In the genomic region with DNA sequence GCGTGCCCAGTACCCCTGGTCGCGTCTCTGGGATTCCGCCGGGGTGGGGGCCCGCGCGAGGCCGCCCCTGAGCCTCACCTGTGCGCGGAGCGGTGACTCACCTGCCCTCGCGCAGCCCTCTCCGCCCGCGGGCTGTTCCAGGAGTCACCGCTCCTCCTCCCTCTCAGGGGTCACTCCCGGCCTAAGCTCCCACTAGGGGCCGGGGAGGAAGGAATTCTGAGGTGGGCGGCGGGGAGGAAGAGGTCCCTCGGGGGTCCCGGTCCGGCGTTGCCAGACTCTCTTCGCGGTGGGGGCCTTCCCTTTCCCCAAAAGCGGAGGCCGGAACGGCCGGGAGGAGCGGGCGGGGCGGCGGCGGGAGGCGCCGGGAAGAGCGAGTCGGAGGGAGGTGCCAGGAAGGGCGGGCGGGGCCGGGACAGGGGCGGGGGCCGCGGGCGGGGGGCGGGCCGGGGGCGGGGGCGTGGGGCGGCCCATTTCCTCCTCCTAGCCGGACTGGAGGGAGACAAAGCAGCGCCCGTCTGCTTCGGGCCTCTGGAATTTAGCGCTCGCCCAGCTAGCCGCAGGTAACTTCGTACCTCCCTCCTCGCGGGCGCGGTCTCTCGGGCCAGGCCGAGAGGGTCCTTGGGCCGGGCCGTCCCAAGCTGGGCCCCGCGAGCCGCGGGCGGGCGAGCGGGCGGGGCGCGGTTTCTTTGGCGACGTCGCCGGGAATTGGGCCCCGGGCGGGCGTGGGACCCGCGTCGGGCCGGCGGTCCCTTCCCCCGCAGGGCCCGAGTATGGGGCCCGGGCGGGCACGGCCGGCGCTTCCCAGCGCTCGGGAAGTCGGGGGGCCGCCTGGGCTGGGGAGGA, we compare ENCODE assay signal across 1 cellular context.
TF ChIP-seq lines count a peak whose summit lies in the region.

A gene with protein sequence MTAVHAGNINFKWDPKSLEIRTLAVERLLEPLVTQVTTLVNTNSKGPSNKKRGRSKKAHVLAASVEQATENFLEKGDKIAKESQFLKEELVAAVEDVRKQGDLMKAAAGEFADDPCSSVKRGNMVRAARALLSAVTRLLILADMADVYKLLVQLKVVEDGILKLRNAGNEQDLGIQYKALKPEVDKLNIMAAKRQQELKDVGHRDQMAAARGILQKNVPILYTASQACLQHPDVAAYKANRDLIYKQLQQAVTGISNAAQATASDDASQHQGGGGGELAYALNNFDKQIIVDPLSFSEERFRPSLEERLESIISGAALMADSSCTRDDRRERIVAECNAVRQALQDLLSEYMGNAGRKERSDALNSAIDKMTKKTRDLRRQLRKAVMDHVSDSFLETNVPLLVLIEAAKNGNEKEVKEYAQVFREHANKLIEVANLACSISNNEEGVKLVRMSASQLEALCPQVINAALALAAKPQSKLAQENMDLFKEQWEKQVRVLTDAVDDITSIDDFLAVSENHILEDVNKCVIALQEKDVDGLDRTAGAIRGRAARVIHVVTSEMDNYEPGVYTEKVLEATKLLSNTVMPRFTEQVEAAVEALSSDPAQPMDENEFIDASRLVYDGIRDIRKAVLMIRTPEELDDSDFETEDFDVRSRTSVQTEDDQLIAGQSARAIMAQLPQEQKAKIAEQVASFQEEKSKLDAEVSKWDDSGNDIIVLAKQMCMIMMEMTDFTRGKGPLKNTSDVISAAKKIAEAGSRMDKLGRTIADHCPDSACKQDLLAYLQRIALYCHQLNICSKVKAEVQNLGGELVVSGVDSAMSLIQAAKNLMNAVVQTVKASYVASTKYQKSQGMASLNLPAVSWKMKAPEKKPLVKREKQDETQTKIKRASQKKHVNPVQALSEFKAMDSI (plus strand): TSS at position 475 of the 843 bp plus-strand sequence. CDS start 28,500 bp downstream, outside the sequence.

TF ChIP-seq in HepG2, 621 proteins besides CTCF, POLR2A, EP300 and RAD21 (continued from another document):
- TF ChIP-seq RXRB (CRISPR knock-in tag; IDR thresholded peaks at IDR 0.05; ENCODE audit: borderline replicate concordance), result peak; percentile 43; the same call in 1 of the 2 replicates
- TF ChIP-seq TCF12 (IDR thresholded peaks at IDR 0.05), result no peak
- TF ChIP-seq TCF12 (CRISPR knock-in tag; IDR thresholded peaks at IDR 0.05), result 0 out of 2 replicates have a peak, but pooled peaks have one; percentile 24
- peak; percentile 62 for TF ChIP-seq POGK (CRISPR knock-in tag; conservative IDR thresholded peaks at IDR 0.05)
- TF ChIP-seq SALL1 (CRISPR knock-in tag; IDR thresholded peaks at IDR 0.05), result peak; percentile 7; the same call in 1 of the 2 replicates
- TF ChIP-seq, protein P1, sequence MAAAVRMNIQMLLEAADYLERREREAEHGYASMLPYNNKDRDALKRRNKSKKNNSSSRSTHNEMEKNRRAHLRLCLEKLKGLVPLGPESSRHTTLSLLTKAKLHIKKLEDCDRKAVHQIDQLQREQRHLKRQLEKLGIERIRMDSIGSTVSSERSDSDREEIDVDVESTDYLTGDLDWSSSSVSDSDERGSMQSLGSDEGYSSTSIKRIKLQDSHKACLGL (CRISPR knock-in tag; IDR thresholded peaks at IDR 0.05), result peak; percentile 26
- TF ChIP-seq ZNF446 (CRISPR knock-in tag; IDR thresholded peaks at IDR 0.05), result 0 out of 2 replicates have a peak, but pooled peaks have one; percentile 75
- peak; percentile 32; the same call in 1 of the 2 replicates for TF ChIP-seq MED1 (CRISPR knock-in tag; IDR thresholded peaks at IDR 0.05)
- TF ChIP-seq, protein P2, sequence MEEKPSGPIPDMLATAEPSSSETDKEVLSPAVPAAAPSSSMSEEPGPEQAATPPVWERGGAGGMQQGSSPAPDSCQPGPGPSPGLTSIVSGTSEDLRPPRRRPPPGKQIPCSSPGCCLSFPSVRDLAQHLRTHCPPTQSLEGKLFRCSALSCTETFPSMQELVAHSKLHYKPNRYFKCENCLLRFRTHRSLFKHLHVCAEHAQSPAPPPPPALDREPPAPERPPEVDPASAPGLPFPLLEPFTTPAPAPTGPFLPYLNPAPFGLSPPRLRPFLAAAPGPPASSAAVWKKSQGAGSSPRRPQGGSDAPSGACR (CRISPR knock-in tag; IDR thresholded peaks at IDR 0.05), result no peak
- no peak for TF ChIP-seq REXO4 (CRISPR knock-in tag; IDR thresholded peaks at IDR 0.05; ENCODE audit: borderline replicate concordance)
- TF ChIP-seq NAIF1 (CRISPR knock-in tag; IDR thresholded peaks at IDR 0.05; ENCODE audit: borderline replicate concordance), result no peak
- peak; percentile 50 for TF ChIP-seq ZNF547 (CRISPR knock-in tag; IDR thresholded peaks at IDR 0.05)
- TF ChIP-seq, protein P3, sequence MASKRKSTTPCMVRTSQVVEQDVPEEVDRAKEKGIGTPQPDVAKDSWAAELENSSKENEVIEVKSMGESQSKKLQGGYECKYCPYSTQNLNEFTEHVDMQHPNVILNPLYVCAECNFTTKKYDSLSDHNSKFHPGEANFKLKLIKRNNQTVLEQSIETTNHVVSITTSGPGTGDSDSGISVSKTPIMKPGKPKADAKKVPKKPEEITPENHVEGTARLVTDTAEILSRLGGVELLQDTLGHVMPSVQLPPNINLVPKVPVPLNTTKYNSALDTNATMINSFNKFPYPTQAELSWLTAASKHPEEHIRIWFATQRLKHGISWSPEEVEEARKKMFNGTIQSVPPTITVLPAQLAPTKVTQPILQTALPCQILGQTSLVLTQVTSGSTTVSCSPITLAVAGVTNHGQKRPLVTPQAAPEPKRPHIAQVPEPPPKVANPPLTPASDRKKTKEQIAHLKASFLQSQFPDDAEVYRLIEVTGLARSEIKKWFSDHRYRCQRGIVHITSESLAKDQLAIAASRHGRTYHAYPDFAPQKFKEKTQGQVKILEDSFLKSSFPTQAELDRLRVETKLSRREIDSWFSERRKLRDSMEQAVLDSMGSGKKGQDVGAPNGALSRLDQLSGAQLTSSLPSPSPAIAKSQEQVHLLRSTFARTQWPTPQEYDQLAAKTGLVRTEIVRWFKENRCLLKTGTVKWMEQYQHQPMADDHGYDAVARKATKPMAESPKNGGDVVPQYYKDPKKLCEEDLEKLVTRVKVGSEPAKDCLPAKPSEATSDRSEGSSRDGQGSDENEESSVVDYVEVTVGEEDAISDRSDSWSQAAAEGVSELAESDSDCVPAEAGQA (IDR thresholded peaks at IDR 0.05; ENCODE audit: low read depth), result 0 out of 2 replicates have a peak, but pooled peaks have one; percentile 41
- TF ChIP-seq, protein P3 (CRISPR knock-in tag; IDR thresholded peaks at IDR 0.05; ENCODE audit: borderline replicate concordance), result no peak
- no peak for TF ChIP-seq AFF4 (CRISPR knock-in tag; IDR thresholded peaks at IDR 0.05)
- TF ChIP-seq ZNF230 (CRISPR knock-in tag; IDR thresholded peaks at IDR 0.05), result no peak
- no peak for TF ChIP-seq HMGA1 (CRISPR knock-in tag; conservative IDR thresholded peaks at IDR 0.05)
- no peak; the same call in 1 of the 2 replicates for TF ChIP-seq SPEN (CRISPR knock-in tag; IDR thresholded peaks at IDR 0.05; ENCODE audit: low read depth)
- 0 out of 2 replicates have a peak, but pooled peaks have one; percentile 52 for TF ChIP-seq ZNF333 (CRISPR knock-in tag; IDR thresholded peaks at IDR 0.05; ENCODE audit: borderline replicate concordance)
- TF ChIP-seq ZNF546 (CRISPR knock-in tag; conservative IDR thresholded peaks at IDR 0.05), result peak; percentile 54; the same call in 1 of the 2 replicates
- TF ChIP-seq ZNF891 (CRISPR knock-in tag; IDR thresholded peaks at IDR 0.05), result no peak; the same call in 1 of the 2 replicates
TF ChIP-seq in HepG2: peak in this region for 123.
